ENCODE assay signal across 1 cellular context in the genomic region with DNA sequence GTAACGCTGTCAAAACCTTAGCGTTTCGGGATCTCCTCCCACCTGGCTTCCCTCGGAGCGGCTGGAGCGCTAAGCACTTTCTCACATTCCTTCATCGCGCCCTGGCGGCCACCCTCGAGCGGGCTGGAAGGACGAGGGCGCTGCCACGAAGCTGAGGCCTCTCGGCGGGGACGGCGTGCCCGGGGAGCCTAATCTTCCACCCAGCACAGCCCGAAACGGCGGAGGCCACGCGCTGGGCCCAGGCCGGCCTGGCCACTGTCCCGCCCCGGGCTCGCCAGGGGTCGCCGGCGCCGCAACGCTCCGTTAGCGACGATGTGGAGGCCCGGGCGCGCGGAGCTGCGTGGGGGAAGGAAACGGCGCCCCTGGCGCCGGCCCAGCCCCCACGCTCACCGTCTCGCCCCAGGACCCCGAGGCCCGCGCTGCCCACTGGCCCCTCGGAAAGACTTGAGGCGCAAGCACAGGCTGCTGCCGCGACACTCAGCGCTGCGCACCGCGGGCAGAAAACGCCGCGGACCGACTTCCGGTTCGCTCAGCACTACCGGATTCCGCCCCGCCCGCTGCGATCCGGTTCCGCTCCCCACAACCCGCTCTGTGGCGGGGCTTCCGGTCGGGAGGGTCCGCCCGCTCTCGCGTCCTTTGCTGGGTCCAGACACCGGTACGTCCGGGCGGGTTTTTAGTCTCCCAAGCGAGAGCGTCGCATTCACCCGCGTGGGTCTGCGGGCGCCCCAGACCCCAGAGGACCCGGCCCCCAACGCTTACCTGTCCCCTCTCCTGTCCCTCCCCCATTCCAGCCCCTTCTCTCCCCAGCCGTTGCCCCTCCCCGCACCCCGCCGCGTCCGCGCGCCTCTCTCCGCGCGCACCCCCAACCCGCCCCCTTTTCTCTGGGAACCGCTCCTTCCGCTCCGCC.
TF ChIP-seq lines count a peak whose summit lies in the region.

A gene with protein sequence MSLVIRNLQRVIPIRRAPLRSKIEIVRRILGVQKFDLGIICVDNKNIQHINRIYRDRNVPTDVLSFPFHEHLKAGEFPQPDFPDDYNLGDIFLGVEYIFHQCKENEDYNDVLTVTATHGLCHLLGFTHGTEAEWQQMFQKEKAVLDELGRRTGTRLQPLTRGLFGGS (plus strand): TSS at position 582 of the 907 bp plus-strand sequence. CDS start 572 bp downstream, outside the sequence.

TF ChIP-seq in HCT116, 20 proteins besides CTCF, POLR2A, EP300 and RAD21 (continued from another document):
- TF ChIP-seq CEBPB (IDR thresholded peaks at IDR 0.05; ENCODE audit: low read depth): no peak
- TF ChIP-seq, protein P1, sequence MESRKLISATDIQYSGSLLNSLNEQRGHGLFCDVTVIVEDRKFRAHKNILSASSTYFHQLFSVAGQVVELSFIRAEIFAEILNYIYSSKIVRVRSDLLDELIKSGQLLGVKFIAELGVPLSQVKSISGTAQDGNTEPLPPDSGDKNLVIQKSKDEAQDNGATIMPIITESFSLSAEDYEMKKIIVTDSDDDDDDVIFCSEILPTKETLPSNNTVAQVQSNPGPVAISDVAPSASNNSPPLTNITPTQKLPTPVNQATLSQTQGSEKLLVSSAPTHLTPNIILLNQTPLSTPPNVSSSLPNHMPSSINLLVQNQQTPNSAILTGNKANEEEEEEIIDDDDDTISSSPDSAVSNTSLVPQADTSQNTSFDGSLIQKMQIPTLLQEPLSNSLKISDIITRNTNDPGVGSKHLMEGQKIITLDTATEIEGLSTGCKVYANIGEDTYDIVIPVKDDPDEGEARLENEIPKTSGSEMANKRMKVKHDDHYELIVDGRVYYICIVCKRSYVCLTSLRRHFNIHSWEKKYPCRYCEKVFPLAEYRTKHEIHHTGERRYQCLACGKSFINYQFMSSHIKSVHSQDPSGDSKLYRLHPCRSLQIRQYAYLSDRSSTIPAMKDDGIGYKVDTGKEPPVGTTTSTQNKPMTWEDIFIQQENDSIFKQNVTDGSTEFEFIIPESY (IDR thresholded peaks at IDR 0.05; ENCODE audit: extremely low read depth, insufficient replicate concordance, low read length): peak; percentile 87
- no peak for TF ChIP-seq JUND (IDR thresholded peaks at IDR 0.05)
- no peak for TF ChIP-seq TCF7L2 (IDR thresholded peaks at IDR 0.05; ENCODE audit: borderline replicate concordance, extremely low read depth, insufficient read depth, insufficient read length)
- TF ChIP-seq SRF (IDR thresholded peaks at IDR 0.05; ENCODE audit: low read depth): peak; percentile 27; the same call in 1 of the 2 replicates
